ENCODE assay signal across 20 cellular contexts in the genomic region with DNA sequence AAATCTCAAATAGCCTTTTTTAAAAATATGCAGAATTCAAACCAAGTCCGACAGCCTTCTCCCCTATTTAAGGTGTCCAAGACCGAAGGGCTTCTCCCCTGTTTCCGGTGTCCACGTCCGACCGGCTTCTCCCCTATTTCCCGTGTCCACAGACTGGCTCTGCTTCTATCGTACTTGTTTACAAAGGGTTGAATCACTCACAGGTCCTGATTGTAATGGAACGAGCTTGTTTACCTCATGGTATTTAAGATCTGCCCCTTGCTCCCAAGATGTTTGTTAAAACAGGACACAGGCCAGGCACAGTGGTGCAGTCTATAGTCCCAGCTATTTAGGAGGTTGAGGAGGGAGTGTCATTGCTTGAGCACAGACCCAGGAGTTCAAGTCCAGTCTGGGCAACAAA.
"Had no signal": no experiment of that assay in that cellular context is flagged by ENCODE, and none has a peak within 500 bp of the region (broad histone marks: within the 10 kb centered on the region; RNA-seq: fewer than 3 reads in every experiment).

No MANE protein-coding gene starts in this region.

- DNase-seq: cortex of kidney; mesenchymal stem cell; mucosa of descending colon; naive B cell; occipital lobe; ovary; stimulated activated CD4-positive, alpha-beta T cell treated with anti-CD3 and anti-CD28 coated beads, Interleukin-12 subunit alpha, Interleukin-12 subunit beta, amount 100 ng/mL, for 4 hours; stimulated activated CD4-positive, alpha-beta T cell treated with anti-CD3 and anti-CD28 coated beads, Interleukin-1b, Interleukin-23, amount 100 ng/mL, for 48 hours; stimulated activated CD4-positive, alpha-beta T cell treated with anti-CD3 and anti-CD28 coated beads, Interleukin-4, amount 100 ng/mL, for 1 hour; stimulated activated CD8-positive, alpha-beta memory T cell treated with anti-CD3 and anti-CD28 coated beads, Interleukin-4, amount 100 ng/mL, for 48 hours; stimulated activated naive CD4-positive, alpha-beta T cell; stimulated activated naive CD8-positive, alpha-beta T cell treated with anti-CD3 and anti-CD28 coated beads, Interleukin-15, amount 100 ng/mL, for 72 hours; transverse colon; upper lobe of right lung; uterus had no signal

- H3K4me3 ChIP-seq: mucosa of descending colon, ovary, smooth muscle cell, suprapubic skin, transverse colon, upper lobe of right lung, uterus had no signal

- H3K9me3 ChIP-seq: mucosa of descending colon, ovary, suprapubic skin, transverse colon, upper lobe of right lung, uterus had no signal

- ATAC-seq: mucosa of descending colon; natural killer cell treated with Interleukin-12 subunit alpha and Interleukin-12 subunit beta and Interleukin-15 and Interleukin-18, amount 100 ng/mL, for 72 hours; sciatic nerve; stimulated activated naive CD8-positive, alpha-beta T cell treated with anti-CD3 and anti-CD28 coated beads, Interleukin-15, amount 100 ng/mL, for 72 hours; upper lobe of right lung had no signal

- H3K36me3 ChIP-seq: ovary, suprapubic skin, transverse colon, upper lobe of right lung, uterus had no signal

- H3K4me2 ChIP-seq: smooth muscle cell had no signal

- H3K27me3 ChIP-seq: ovary, suprapubic skin, transverse colon, upper lobe of right lung, uterus had no signal

- H3K27me3 Mint-ChIP-seq: naive B cell; natural killer cell treated with Interleukin-12 subunit alpha and Interleukin-12 subunit beta and Interleukin-15 and Interleukin-18, amount 100 ng/mL, for 72 hours; stimulated activated naive CD8-positive, alpha-beta T cell treated with anti-CD3 and anti-CD28 coated beads, Interleukin-15, amount 100 ng/mL, for 72 hours had no signal

- H3K27ac Mint-ChIP-seq: mesothelial cell of epicardium; naive B cell; natural killer cell treated with Interleukin-12 subunit alpha and Interleukin-12 subunit beta and Interleukin-15 and Interleukin-18, amount 100 ng/mL, for 72 hours; stimulated activated naive CD8-positive, alpha-beta T cell treated with anti-CD3 and anti-CD28 coated beads, Interleukin-15, amount 100 ng/mL, for 72 hours had no signal

- H3K4me3 Mint-ChIP-seq: mesothelial cell of epicardium; natural killer cell treated with Interleukin-12 subunit alpha and Interleukin-12 subunit beta and Interleukin-15 and Interleukin-18, amount 100 ng/mL, for 72 hours; stimulated activated naive CD8-positive, alpha-beta T cell treated with anti-CD3 and anti-CD28 coated beads, Interleukin-15, amount 100 ng/mL, for 72 hours had no signal

- H3K27ac ChIP-seq: ovary, suprapubic skin, transverse colon, upper lobe of right lung, uterus had no signal

- H3K4me1 Mint-ChIP-seq: mesothelial cell of epicardium; naive B cell; stimulated activated naive CD8-positive, alpha-beta T cell treated with anti-CD3 and anti-CD28 coated beads, Interleukin-15, amount 100 ng/mL, for 72 hours had no signal

- H3K36me3 Mint-ChIP-seq: mesothelial cell of epicardium, naive B cell had no signal

- H3K4me1 ChIP-seq: suprapubic skin, transverse colon, upper lobe of right lung, uterus had no signal
